Comparison of ENCODE assay signal across 11 cellular contexts in genomic region chr18:13266208-13267100, GRCh38. TPM values are rescaled to one million over a fixed set of nuclear protein-coding genes. Genes with fewer than 3 reads are reported as not detected.
DNase-seq lines count a peak whose midpoint lies in the region; FAIRE-seq and TF ChIP-seq lines count a peak whose summit lies in the region.
"Had no signal": no experiment of that assay in that cellular context is flagged by ENCODE, and none has a peak within 500 bp of the region (broad histone marks: within the 10 kb centered on the region; RNA-seq: fewer than 3 reads in every experiment).

No MANE protein-coding gene starts in this region.

- H3K9me3 Mint-ChIP-seq in osteocyte (ENCODE audit: unreplicated experiment) = no peaks in the 10 kb centered on the region

- no peaks in the 10 kb centered on the region for H3K36me3 Mint-ChIP-seq in osteocyte (ENCODE audit: unreplicated experiment)

- FAIRE-seq in urothelium cell line (lab: Jason Lieb, UNC) = peak; percentile 77
- FAIRE-seq: pancreas had no signal

- no peak overlapping the region for H3K27ac Mint-ChIP-seq in osteocyte (ENCODE audit: unreplicated experiment)

- peaks cover 34% of the 10 kb centered on the region for H3K4me1 Mint-ChIP-seq in osteocyte (ENCODE audit: unreplicated experiment)

- TF ChIP-seq CTCF in osteocyte (IDR thresholded peaks at IDR 0.05) = no peak

- H3K4me3 Mint-ChIP-seq in osteocyte (ENCODE audit: unreplicated experiment) = no peak overlapping the region

- peak; percentile 79 for DNase-seq in activated CD8-positive, alpha-beta memory T cell treated with anti-CD3 and anti-CD28 coated beads for 24 hours
- no peak for DNase-seq in activated CD8-positive, alpha-beta memory T cell treated with anti-CD3 and anti-CD28 coated beads, Interleukin-2, amount 50 U/mL, for 4 hours
- DNase-seq in ecto neural progenitor cell (ENCODE audit: low spot score) = peak; percentile 48
- peak; percentile 73 for DNase-seq in osteocyte (ENCODE audit: extremely low spot score, unreplicated experiment)
- DNase-seq in urothelium cell line (ENCODE audit: low spot score) = no peak
- DNase-seq in islet precursor cell = no peak
- no peak for DNase-seq in 8988T
- DNase-seq in iPS-NIHi7 (ENCODE audit: extremely low spot score) = no peak
- DNase-seq: amygdala, NCI-H187, pancreas had no signal

- no peaks in the 10 kb centered on the region for H3K27me3 Mint-ChIP-seq in osteocyte (ENCODE audit: unreplicated experiment)

RNA-seq across cellular contexts. Expression of gene LDLRAD4, which starts 47.9 kb away (rescaled TPM):
- total RNA-seq in osteocyte = 18.7 and 20.4 TPM in 2 replicates

Comparison
In these comparisons a context has a peak if more than half of its experiments do, and no peak if none do; other contexts are left out.
1. DNase-seq: peak in activated CD8-positive, alpha-beta memory T cell treated with anti-CD3 and anti-CD28 coated beads for 24 hours (single experiment), ecto neural progenitor cell (single experiment) and osteocyte (single experiment); none in activated CD8-positive, alpha-beta memory T cell treated with anti-CD3 and anti-CD28 coated beads, Interleukin-2, amount 50 U/mL, for 4 hours (single experiment), urothelium cell line (single experiment), islet precursor cell (single experiment), 8988T (single experiment) and iPS-NIHi7 (single experiment).